Comparison of ENCODE assay signal across 1 cellular context in the genomic region with DNA sequence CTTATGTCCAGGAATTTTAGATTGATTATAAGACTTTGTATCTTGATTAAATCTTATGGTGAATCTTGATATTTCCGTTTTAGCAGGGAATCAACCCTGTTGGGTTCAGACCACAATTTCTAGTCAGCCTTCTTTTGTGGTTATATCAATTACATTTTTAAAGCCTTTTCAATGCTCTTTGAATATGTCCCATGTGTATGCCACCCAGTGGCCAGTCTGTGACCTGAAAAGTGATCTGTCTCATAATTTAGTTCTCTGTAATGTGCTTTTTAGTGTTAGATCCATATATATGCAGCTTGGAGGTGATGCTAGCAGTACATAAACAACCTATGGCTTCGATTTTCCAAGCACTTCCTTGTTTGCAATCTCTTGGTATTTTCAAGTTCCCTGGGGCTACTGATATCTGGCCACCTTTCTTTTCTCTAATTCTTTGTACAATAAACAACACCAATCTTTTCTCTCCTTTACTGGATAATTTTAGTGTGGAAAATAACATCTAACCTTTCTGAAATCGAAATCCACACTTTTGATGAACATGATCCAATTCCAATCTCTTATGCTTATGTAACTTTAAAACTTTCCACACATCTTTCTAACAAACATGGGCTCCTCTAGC.
TF ChIP-seq lines count a peak whose summit lies in the region.

No MANE protein-coding gene starts in this region.

TF ChIP-seq in Ishikawa, 13 proteins besides CTCF, POLR2A, EP300 and RAD21 (continued from another document):
- TF ChIP-seq, protein P1, sequence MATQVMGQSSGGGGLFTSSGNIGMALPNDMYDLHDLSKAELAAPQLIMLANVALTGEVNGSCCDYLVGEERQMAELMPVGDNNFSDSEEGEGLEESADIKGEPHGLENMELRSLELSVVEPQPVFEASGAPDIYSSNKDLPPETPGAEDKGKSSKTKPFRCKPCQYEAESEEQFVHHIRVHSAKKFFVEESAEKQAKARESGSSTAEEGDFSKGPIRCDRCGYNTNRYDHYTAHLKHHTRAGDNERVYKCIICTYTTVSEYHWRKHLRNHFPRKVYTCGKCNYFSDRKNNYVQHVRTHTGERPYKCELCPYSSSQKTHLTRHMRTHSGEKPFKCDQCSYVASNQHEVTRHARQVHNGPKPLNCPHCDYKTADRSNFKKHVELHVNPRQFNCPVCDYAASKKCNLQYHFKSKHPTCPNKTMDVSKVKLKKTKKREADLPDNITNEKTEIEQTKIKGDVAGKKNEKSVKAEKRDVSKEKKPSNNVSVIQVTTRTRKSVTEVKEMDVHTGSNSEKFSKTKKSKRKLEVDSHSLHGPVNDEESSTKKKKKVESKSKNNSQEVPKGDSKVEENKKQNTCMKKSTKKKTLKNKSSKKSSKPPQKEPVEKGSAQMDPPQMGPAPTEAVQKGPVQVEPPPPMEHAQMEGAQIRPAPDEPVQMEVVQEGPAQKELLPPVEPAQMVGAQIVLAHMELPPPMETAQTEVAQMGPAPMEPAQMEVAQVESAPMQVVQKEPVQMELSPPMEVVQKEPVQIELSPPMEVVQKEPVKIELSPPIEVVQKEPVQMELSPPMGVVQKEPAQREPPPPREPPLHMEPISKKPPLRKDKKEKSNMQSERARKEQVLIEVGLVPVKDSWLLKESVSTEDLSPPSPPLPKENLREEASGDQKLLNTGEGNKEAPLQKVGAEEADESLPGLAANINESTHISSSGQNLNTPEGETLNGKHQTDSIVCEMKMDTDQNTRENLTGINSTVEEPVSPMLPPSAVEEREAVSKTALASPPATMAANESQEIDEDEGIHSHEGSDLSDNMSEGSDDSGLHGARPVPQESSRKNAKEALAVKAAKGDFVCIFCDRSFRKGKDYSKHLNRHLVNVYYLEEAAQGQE (IDR thresholded peaks at IDR 0.05; ENCODE audit: low read depth) = no peak
- TF ChIP-seq USF1 (IDR thresholded peaks at IDR 0.05) (no peak), NFIC (IDR thresholded peaks at IDR 0.05) (no peak), CREB1 (IDR thresholded peaks at IDR 0.05; ENCODE audit: low read depth) (no peak), EGR1 (IDR thresholded peaks at IDR 0.05) (no peak), TEAD4 (IDR thresholded peaks at IDR 0.05) (no peak), ZBTB7A (IDR thresholded peaks at IDR 0.05; ENCODE audit: low read depth) (no peak), TAF1 (IDR thresholded peaks at IDR 0.05; ENCODE audit: low read depth) (no peak), YY1 (IDR thresholded peaks at IDR 0.05; ENCODE audit: low read depth) (no peak)
